ENCODE assay signal across 9 cellular contexts in genomic region chr1:2212167-2212541, GRCh38. TPM values are rescaled to one million over a fixed set of nuclear protein-coding genes. Genes with fewer than 3 reads are reported as not detected.
A peak's percentile ranks its signal among the peaks of the same experiment; 100 is the strongest.
DNase-seq lines count a peak whose midpoint lies in the region; ATAC-seq lines count a peak whose summit lies in the region.
"Had no signal": no experiment of that assay in that cellular context is flagged by ENCODE, and none has a peak within 500 bp of the region (broad histone marks: within the 10 kb centered on the region; RNA-seq: fewer than 3 reads in every experiment).

No MANE protein-coding gene starts in this region.

- H3K4me3 ChIP-seq in HUES48 (ENCODE audit: low read depth, low read length) (no peak overlapping the region; the same call in 1 of the 2 replicates), stomach smooth muscle (ENCODE audit: low read length in 2 of 2) (peak overlapping the region; percentile 12 to 76), Karpas-422 (ENCODE audit: low read length) (no peak overlapping the region)

- no peak for ATAC-seq in central memory CD8-positive, alpha-beta T cell (replicated peaks; ENCODE audit: extremely low read depth, poor library complexity, severe bottlenecking)
- ATAC-seq in HG03045 (IDR thresholded peaks at IDR 0.05; ENCODE audit: unreplicated experiment) = no peak
- ATAC-seq in HG03196 (IDR thresholded peaks at IDR 0.05; ENCODE audit: unreplicated experiment) = no peak

- no peaks in the 10 kb centered on the region for H3K27me3 Mint-ChIP-seq in central memory CD8-positive, alpha-beta T cell

- H3K27ac ChIP-seq in HUES48 (ENCODE audit: low read depth, low read length) = peak overlapping the region; percentile 96
- H3K27ac ChIP-seq in layer of hippocampus (ENCODE audit: low read depth, low read length) = peak overlapping the region; percentile 97
- H3K27ac ChIP-seq in stomach smooth muscle (ENCODE audit: low read length) = peak overlapping the region; percentile 100
- no peak overlapping the region for H3K27ac ChIP-seq in Karpas-422 (ENCODE audit: low read length)

- H3K9me2 ChIP-seq in Karpas-422 (replicated peaks; ENCODE audit: insufficient read depth, low read length) = no peaks in the 10 kb centered on the region

- H3K27ac Mint-ChIP-seq in central memory CD8-positive, alpha-beta T cell (ENCODE audit: low read depth) = peak overlapping the region; percentile 41

- H3K4me3 Mint-ChIP-seq in central memory CD8-positive, alpha-beta T cell = peak overlapping the region; percentile 34

- H3K4me1 ChIP-seq in HUES48 (ENCODE audit: control insufficient read depth, insufficient read depth, low read length) = peaks cover 15% of the 10 kb centered on the region
- H3K4me1 ChIP-seq in stomach smooth muscle (ENCODE audit: control insufficient read depth, insufficient read depth, low read length) = peaks cover 64% of the 10 kb centered on the region
- no peaks in the 10 kb centered on the region for H3K4me1 ChIP-seq in Karpas-422 (ENCODE audit: low read length)

- H3K4me2 ChIP-seq in Karpas-422 (ENCODE audit: low read depth, low read length, poor library complexity, severe bottlenecking) = no peak overlapping the region

- H2AFZ ChIP-seq in Karpas-422 (ENCODE audit: low read length) = no peak overlapping the region

- no peaks in the 10 kb centered on the region for H3K9me3 Mint-ChIP-seq in central memory CD8-positive, alpha-beta T cell

- H3K9me3 ChIP-seq in HUES48 (ENCODE audit: control insufficient read depth, insufficient read depth, low read length) (no peaks in the 10 kb centered on the region), stomach smooth muscle (ENCODE audit: control insufficient read depth in 2 of 2, low read length in 2 of 2) (no peaks in the 10 kb centered on the region), Karpas-422 (ENCODE audit: low read length) (no peaks in the 10 kb centered on the region)

- H3K27me3 ChIP-seq in HUES48 (ENCODE audit: control insufficient read depth, insufficient read depth, low read length) (no peaks in the 10 kb centered on the region), layer of hippocampus (ENCODE audit: control insufficient read depth, insufficient read depth, low read length) (no peaks in the 10 kb centered on the region), stomach smooth muscle (ENCODE audit: control insufficient read depth in 1 of 2, insufficient read depth in 2 of 2, low read length in 2 of 2) (no peaks in the 10 kb centered on the region), Karpas-422 (ENCODE audit: low read length) (no peaks in the 10 kb centered on the region)

- peaks cover 3% of the 10 kb centered on the region for H3K36me3 Mint-ChIP-seq in central memory CD8-positive, alpha-beta T cell (ENCODE audit: insufficient read depth)

- H3K36me3 ChIP-seq in HUES48 (ENCODE audit: control insufficient read depth, insufficient read depth, low read length) (no peaks in the 10 kb centered on the region), stomach smooth muscle (ENCODE audit: control insufficient read depth in 2 of 2, insufficient read depth in 2 of 2, low read length in 2 of 2) (no peaks in the 10 kb centered on the region), Karpas-422 (ENCODE audit: insufficient read depth, low read length) (no peaks in the 10 kb centered on the region)

- H3K79me2 ChIP-seq in Karpas-422 (ENCODE audit: low read length) = no peaks in the 10 kb centered on the region

- H4K20me1 ChIP-seq in Karpas-422 (ENCODE audit: insufficient read depth, low read depth, low read length) = no peaks in the 10 kb centered on the region

- no peak for DNase-seq in central memory CD8-positive, alpha-beta T cell (ENCODE audit: low spot score in 2 of 2)
- DNase-seq in epidermal melanocyte (ENCODE audit: insufficient read length, low spot score) (no peak), Karpas-422 (no peak)
- DNase-seq: NCI-H774 had no signal

- peaks cover under 1% of the 10 kb centered on the region for H3K4me1 Mint-ChIP-seq in central memory CD8-positive, alpha-beta T cell

- peak overlapping the region; percentile 52 for H3K9ac ChIP-seq in HUES48 (ENCODE audit: low read depth, low read length)
- peak overlapping the region; percentile 79 to 86 for H3K9ac ChIP-seq in stomach smooth muscle (ENCODE audit: low read length in 2 of 2)
- no peak overlapping the region for H3K9ac ChIP-seq in Karpas-422 (ENCODE audit: low read length)

RNA-seq across cellular contexts. Expression of gene SKI, which starts 16.0 kb away (rescaled TPM):
- total RNA-seq in Karpas-422 (2014; rRNA removed; shearing (Covaris generic); ENCODE audit: low replicate concordance) = 1.7 and 2.4 TPM in 2 replicates

RNA-seq across cellular contexts. Expression of gene FAAP20, which starts 17.6 kb away (rescaled TPM):
- 20.1 and 84.8 TPM in 2 replicates for total RNA-seq in Karpas-422 (2014; rRNA removed; shearing (Covaris generic); ENCODE audit: low replicate concordance)

Comparison
In these comparisons a context has a peak if more than half of its experiments do, and no peak if none do; other contexts are left out.
1. H3K4me3 ChIP-seq: peak in stomach smooth muscle (2 of 2); none in HUES48 (single experiment) and Karpas-422 (single experiment).